In the genomic region with DNA sequence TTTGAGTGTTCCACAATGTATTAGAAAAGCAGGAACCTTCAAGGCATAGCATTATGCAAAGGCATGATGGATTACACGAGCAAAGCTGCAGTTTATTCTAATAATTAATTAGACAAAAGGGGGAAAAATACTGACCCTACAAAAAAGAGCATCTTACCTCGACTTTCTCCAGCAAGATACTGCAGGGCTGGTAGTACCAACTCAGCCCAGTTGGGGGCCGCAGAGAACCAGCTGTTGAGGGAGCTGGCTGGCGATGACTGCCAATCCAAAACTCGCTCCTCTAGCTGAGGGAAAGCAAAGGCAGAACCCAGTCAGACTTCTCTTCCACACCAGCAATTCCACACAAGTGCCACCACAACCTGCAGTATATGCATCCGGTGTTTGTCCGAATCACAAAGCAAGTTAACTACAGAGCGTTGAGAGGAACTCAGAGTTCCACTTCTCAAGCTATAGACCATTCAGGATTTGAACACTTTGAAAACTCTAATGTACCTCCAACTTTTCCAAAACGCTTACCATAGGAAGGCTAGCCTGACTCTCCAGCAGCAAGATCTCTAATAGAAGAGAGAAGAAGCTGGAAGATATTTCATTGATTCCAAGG, we compare ENCODE assay signal across 10 cellular contexts. TPM values are rescaled to one million over a fixed set of nuclear protein-coding genes. Genes with fewer than 3 reads are reported as not detected.
DNase-seq lines count a peak whose midpoint lies in the region; ATAC-seq and TF ChIP-seq lines count a peak whose summit lies in the region.
"Had no signal": no experiment of that assay in that cellular context is flagged by ENCODE, and none has a peak within 500 bp of the region (broad histone marks: within the 10 kb centered on the region; RNA-seq: fewer than 3 reads in every experiment).

No MANE protein-coding gene starts in this region.

- peak; percentile 29 for DNase-seq in COLO668 (lab: John Stamatoyannopoulos, UW; ENCODE audit: unreplicated experiment)
- DNase-seq in GM19240 (ENCODE audit: insufficient read length, low spot score), result peak; percentile 29
- DNase-seq in MM.1S, result peak; percentile 15
- DNase-seq in activated T-cell treated with anti-CD3 and anti-CD28 coated beads for 24 hours (ENCODE audit: low read depth), result peak; percentile 12
- DNase-seq in foreskin keratinocyte, result peak in 1 of 2 donors; percentile 12
- peak; percentile 33 for DNase-seq in stimulated activated CD4-positive, alpha-beta T cell treated with anti-CD3 and anti-CD28 coated beads, Interleukin-4, amount 100 ng/mL, for 24 hours
- no peak for DNase-seq in effector memory CD4-positive, alpha-beta T cell

- H3K27me3 ChIP-seq in MM.1S (replicated peaks; ENCODE audit: insufficient read depth, low read length) (no peaks in the 10 kb centered on the region), foreskin keratinocyte (no peaks in the 10 kb centered on the region)
- no peaks in the 10 kb centered on the region for H3K27me3 ChIP-seq in effector memory CD4-positive, alpha-beta T cell (replicated peaks; ENCODE audit: control insufficient read depth, insufficient read depth, low read length, poor library complexity, severe bottlenecking)
- H3K27me3 ChIP-seq: SJSA1 had no signal

- H3K27ac ChIP-seq in MM.1S (ENCODE audit: low read length) (no peak overlapping the region), foreskin keratinocyte (no peak overlapping the region)
- H3K27ac ChIP-seq in effector memory CD4-positive, alpha-beta T cell (ENCODE audit: insufficient read depth, low read length, poor library complexity, severe bottlenecking), result no peak overlapping the region
- H3K27ac ChIP-seq: parathyroid adenoma, SJSA1 had no signal

- H3F3A ChIP-seq in MM.1S (ENCODE audit: insufficient read depth, low read length), result no peaks in the 10 kb centered on the region

- H3K9me2 ChIP-seq in MM.1S (replicated peaks; ENCODE audit: insufficient read depth, low read length), result no peaks in the 10 kb centered on the region

- no peak overlapping the region for H3K4me3 ChIP-seq in MM.1S (ENCODE audit: low read length)
- no peak overlapping the region for H3K4me3 ChIP-seq in effector memory CD4-positive, alpha-beta T cell (ENCODE audit: insufficient read depth, low read depth, low read length, poor library complexity, severe bottlenecking)
- H3K4me3 ChIP-seq: SJSA1 had no signal

- no peaks in the 10 kb centered on the region for H4K20me1 ChIP-seq in MM.1S (ENCODE audit: insufficient read depth, low read length)

- ATAC-seq in foreskin keratinocyte (peak; percentile 84), HG02678 (IDR thresholded peaks at IDR 0.05; ENCODE audit: unreplicated experiment) (no peak)

- TF ChIP-seq CTCF in MM.1S (IDR thresholded peaks at IDR 0.05; ENCODE audit: low read length) (peak; percentile 53), foreskin keratinocyte (conservative IDR thresholded peaks at IDR 0.05) (peak; percentile 71)

- no peak overlapping the region for H3K9ac ChIP-seq in MM.1S (ENCODE audit: low read length)
- H3K9ac ChIP-seq: parathyroid adenoma had no signal

- no peak overlapping the region for H3K4me2 ChIP-seq in MM.1S (ENCODE audit: low read depth, low read length)

- no peaks in the 10 kb centered on the region for H3K9me3 ChIP-seq in MM.1S (replicated peaks; ENCODE audit: insufficient read depth, low read length)
- no peaks in the 10 kb centered on the region for H3K9me3 ChIP-seq in effector memory CD4-positive, alpha-beta T cell (ENCODE audit: control insufficient read depth, low read length)
- H3K9me3 ChIP-seq: SJSA1 had no signal

- no peaks in the 10 kb centered on the region for H3K4me1 ChIP-seq in MM.1S (ENCODE audit: low read length)
- H3K4me1 ChIP-seq in foreskin keratinocyte, result no peaks in the 10 kb centered on the region
- no peaks in the 10 kb centered on the region for H3K4me1 ChIP-seq in effector memory CD4-positive, alpha-beta T cell (ENCODE audit: control insufficient read depth, insufficient read depth, low read length, poor library complexity, severe bottlenecking)
- H3K4me1 ChIP-seq: parathyroid adenoma, SJSA1 had no signal

- H3K79me2 ChIP-seq in MM.1S (ENCODE audit: low read length), result no peaks in the 10 kb centered on the region
- H3K79me2 ChIP-seq: parathyroid adenoma had no signal

- H2AFZ ChIP-seq in MM.1S (ENCODE audit: low read length), result no peak overlapping the region
- H2AFZ ChIP-seq: parathyroid adenoma had no signal

- peaks cover 4% of the 10 kb centered on the region; the same call in 1 of the 2 replicates for H3K36me3 ChIP-seq in MM.1S (replicated peaks; ENCODE audit: insufficient read depth, low read length)
- peaks cover 95% of the 10 kb centered on the region for H3K36me3 ChIP-seq in effector memory CD4-positive, alpha-beta T cell (ENCODE audit: control insufficient read depth, insufficient read depth, low read length)

RNA-seq across cellular contexts. Expression of a gene that starts 13.7 kb away (rescaled TPM):
- total RNA-seq in foreskin keratinocyte, result 21.8 and 23.7 TPM in 2 replicates
- polyA plus RNA-seq in foreskin keratinocyte, result 7.2 and 7.5 TPM in 2 replicates

Comparison
In these comparisons a context has a peak if more than half of its experiments do, and no peak if none do; other contexts are left out.
1. DNase-seq: peak in COLO668 (single experiment), GM19240 (single experiment), MM.1S (single experiment), activated T-cell treated with anti-CD3 and anti-CD28 coated beads for 24 hours (single experiment) and stimulated activated CD4-positive, alpha-beta T cell treated with anti-CD3 and anti-CD28 coated beads, Interleukin-4, amount 100 ng/mL, for 24 hours (single experiment); none in effector memory CD4-positive, alpha-beta T cell (0 of 3).